Comparison of ENCODE assay signal across 1 cellular context in the genomic region with DNA sequence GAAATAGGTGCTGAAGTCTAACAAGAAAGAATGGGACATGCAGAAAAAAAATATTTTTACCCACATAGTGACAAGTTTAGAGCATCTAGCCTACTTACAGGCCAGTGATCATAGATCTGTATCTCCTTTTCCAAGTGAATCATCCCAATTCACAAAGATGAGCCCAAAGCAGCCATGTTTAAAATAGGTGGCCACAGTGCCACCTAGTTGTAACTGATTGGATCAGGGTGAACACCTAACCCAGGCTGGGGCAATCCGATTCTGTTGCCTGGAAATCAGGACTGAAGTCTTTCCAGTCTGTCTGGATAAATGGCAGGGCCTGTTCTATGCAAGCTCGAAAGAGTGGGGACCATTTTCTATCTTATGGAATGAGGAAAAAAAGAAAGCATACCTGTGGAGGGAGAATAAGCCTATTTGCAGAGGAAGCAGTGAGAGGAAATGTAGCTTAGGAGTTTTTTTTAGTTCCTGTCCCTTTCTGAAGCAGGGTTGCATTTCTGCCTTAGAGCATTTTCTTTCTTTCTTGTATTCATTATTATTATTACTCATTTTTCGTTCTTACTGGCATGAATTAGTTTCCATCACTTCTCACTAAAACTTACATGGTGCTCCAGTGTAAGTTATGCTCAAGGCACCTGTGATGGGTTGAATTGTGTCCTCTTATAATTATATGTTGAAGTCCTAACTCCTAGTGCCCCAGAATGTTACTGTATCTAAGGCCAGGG.
TF ChIP-seq lines count a peak whose summit lies in the region.

No MANE protein-coding gene starts in this region.

TF ChIP-seq in WTC11, 78 proteins besides CTCF, POLR2A, EP300 and RAD21 (continued from another document):
- TF ChIP-seq PRDM15 (CRISPR knock-in tag; IDR thresholded peaks at IDR 0.05) (no peak), TEAD1 (CRISPR knock-in tag; IDR thresholded peaks at IDR 0.05) (no peak), SP1 (CRISPR knock-in tag; conservative IDR thresholded peaks at IDR 0.05) (no peak), JUN (CRISPR knock-in tag; IDR thresholded peaks at IDR 0.05) (no peak), ZNF138 (CRISPR knock-in tag; conservative IDR thresholded peaks at IDR 0.05) (no peak), ZNF317 (CRISPR knock-in tag; IDR thresholded peaks at IDR 0.05; ENCODE audit: borderline replicate concordance, low read depth) (no peak), ATF1 (CRISPR knock-in tag; IDR thresholded peaks at IDR 0.05) (no peak)
- TF ChIP-seq, protein P1, sequence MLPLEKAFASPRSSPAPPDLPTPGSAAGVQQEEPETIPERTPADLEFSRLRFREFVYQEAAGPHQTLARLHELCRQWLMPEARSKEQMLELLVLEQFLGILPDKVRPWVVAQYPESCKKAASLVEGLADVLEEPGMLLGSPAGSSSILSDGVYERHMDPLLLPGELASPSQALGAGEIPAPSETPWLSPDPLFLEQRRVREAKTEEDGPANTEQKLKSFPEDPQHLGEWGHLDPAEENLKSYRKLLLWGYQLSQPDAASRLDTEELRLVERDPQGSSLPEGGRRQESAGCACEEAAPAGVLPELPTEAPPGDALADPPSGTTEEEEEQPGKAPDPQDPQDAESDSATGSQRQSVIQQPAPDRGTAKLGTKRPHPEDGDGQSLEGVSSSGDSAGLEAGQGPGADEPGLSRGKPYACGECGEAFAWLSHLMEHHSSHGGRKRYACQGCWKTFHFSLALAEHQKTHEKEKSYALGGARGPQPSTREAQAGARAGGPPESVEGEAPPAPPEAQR (CRISPR knock-in tag; IDR thresholded peaks at IDR 0.05): no peak
- TF ChIP-seq, protein P2, sequence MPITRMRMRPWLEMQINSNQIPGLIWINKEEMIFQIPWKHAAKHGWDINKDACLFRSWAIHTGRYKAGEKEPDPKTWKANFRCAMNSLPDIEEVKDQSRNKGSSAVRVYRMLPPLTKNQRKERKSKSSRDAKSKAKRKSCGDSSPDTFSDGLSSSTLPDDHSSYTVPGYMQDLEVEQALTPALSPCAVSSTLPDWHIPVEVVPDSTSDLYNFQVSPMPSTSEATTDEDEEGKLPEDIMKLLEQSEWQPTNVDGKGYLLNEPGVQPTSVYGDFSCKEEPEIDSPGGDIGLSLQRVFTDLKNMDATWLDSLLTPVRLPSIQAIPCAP (CRISPR knock-in tag; IDR thresholded peaks at IDR 0.05): no peak
